ENCODE assay signal across 8 cellular contexts in the genomic region with DNA sequence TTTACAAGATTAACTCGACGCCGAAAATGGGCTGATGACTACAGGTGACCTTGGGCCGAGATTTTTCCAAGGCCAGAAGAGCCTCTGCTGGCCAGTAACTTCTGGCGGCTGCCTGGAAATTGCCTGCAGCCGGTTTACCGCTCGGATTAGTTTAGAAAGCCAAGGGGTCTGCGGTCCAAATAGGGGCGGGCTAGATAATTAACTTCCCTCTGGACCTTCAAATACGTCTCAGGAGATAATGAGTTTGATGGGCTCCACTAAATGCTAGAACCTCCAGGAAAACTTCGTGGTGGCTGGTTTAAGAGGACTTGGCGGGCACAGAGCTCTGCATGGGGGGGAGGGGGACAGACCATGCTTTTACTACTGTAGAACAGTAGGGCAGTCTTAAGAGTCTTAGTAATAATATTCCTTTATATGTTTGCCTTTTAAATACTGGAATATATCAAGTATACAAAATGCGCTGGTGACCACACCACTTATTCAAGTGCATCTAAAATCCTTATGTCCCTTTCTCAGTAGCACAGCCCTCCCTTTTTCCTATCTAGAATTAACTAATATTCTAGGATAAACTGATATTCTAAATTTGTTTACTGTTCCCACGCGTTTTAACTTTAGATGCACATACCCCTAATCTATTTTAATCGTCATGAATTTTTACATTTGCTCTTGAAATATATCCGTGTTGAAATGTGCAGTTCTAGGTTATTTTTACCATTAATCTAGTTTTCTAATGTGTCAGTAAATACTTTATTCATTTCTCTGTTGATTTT.
DNase-seq lines count a peak whose midpoint lies in the region; ATAC-seq and TF ChIP-seq lines count a peak whose summit lies in the region.

No MANE protein-coding gene starts in this region.

- H3F3A ChIP-seq in neural progenitor cell (ENCODE audit: low read depth), result peaks cover 57% of the 10 kb centered on the region

- H3K27me3 ChIP-seq in neural progenitor cell, result no peaks in the 10 kb centered on the region

- H3K36me3 Mint-ChIP-seq in activated CD4-positive, alpha-beta T cell treated with anti-CD3 and anti-CD28 coated beads, Interleukin-2, amount 10 ng/mL, durations not matched to agents 24 days and 14 days (ENCODE audit: low read depth), result peaks cover 14% of the 10 kb centered on the region
- H3K36me3 Mint-ChIP-seq in neural progenitor cell, result peaks cover 3% of the 10 kb centered on the region

- H3K36me3 ChIP-seq in neural progenitor cell, result no peaks in the 10 kb centered on the region

- no peak overlapping the region for H2AFZ ChIP-seq in neural progenitor cell (replicated peaks)

- peak overlapping the region; percentile 92 for H3K4me3 Mint-ChIP-seq in activated CD4-positive, alpha-beta T cell treated with anti-CD3 and anti-CD28 coated beads, Interleukin-2, amount 10 ng/mL, durations not matched to agents 24 days and 14 days
- peak overlapping the region; percentile 98 for H3K4me3 Mint-ChIP-seq in neural progenitor cell

- H3K9me3 ChIP-seq in neural progenitor cell (ENCODE audit: low read depth), result no peaks in the 10 kb centered on the region

- H3K9ac ChIP-seq in neural progenitor cell, result peak overlapping the region; percentile 16

- in situ Hi-C loops in SK-MEL-5 (cut with HindIII; ENCODE audit: low pct_unique_long_range_greater_than_20kb, low sequenced_read_pairs), result no loop called here

- H3K4me1 ChIP-seq in neural progenitor cell, result peaks cover 45% of the 10 kb centered on the region

- peaks cover 12% of the 10 kb centered on the region for H4K20me1 ChIP-seq in neural progenitor cell (ENCODE audit: low read depth)

- no peaks in the 10 kb centered on the region for H3K9me3 Mint-ChIP-seq in activated CD4-positive, alpha-beta T cell treated with anti-CD3 and anti-CD28 coated beads, Interleukin-2, amount 10 ng/mL, durations not matched to agents 24 days and 14 days
- H3K9me3 Mint-ChIP-seq in neural progenitor cell, result no peaks in the 10 kb centered on the region

- H3K4me2 ChIP-seq in neural progenitor cell, result peak overlapping the region; percentile 81

- peak overlapping the region; percentile 98 for H3K27ac Mint-ChIP-seq in activated CD4-positive, alpha-beta T cell treated with anti-CD3 and anti-CD28 coated beads, Interleukin-2, amount 10 ng/mL, durations not matched to agents 24 days and 14 days
- peak overlapping the region; percentile 99 for H3K27ac Mint-ChIP-seq in neural progenitor cell

- H3K4me3 ChIP-seq in epithelial cell of esophagus (ENCODE audit: low read length) (peak overlapping the region; percentile 71), neural progenitor cell (peak overlapping the region; percentile 62)

- ATAC-seq in HG03025 (IDR thresholded peaks at IDR 0.05; ENCODE audit: low FRiP score, unreplicated experiment) (peak; percentile 11), HG03521 (IDR thresholded peaks at IDR 0.05; ENCODE audit: unreplicated experiment) (no peak)

- H3K4me1 Mint-ChIP-seq in activated CD4-positive, alpha-beta T cell treated with anti-CD3 and anti-CD28 coated beads, Interleukin-2, amount 10 ng/mL, durations not matched to agents 24 days and 14 days, result peaks cover 46% of the 10 kb centered on the region
- peaks cover 56% of the 10 kb centered on the region for H3K4me1 Mint-ChIP-seq in neural progenitor cell

- H3K27me3 Mint-ChIP-seq in activated CD4-positive, alpha-beta T cell treated with anti-CD3 and anti-CD28 coated beads, Interleukin-2, amount 10 ng/mL, durations not matched to agents 24 days and 14 days, result no peaks in the 10 kb centered on the region
- peaks cover 4% of the 10 kb centered on the region for H3K27me3 Mint-ChIP-seq in neural progenitor cell (ENCODE audit: insufficient read depth, low read depth)

- intact Hi-C loops in activated CD4-positive, alpha-beta T cell treated with anti-CD3 and anti-CD28 coated beads, Interleukin-2, amount 10 ng/mL, durations not matched to agents 24 days and 14 days (cut with micrococcal nuclease), result loop anchor here (1.0 kb wide), 2 partner anchors 7 to 9 kb away; a partner anchor contains a TSS

- peak overlapping the region; percentile 63 for H3K27ac ChIP-seq in neural progenitor cell

- peaks cover 34% of the 10 kb centered on the region for H3K79me2 ChIP-seq in neural progenitor cell (ENCODE audit: low read depth)

- DNase-seq in activated CD4-positive, alpha-beta T cell treated with anti-CD3 and anti-CD28 coated beads, Interleukin-2, amount 10 ng/mL, durations not matched to agents 24 days and 14 days, result no peak
- DNase-seq in activated CD4-positive, alpha-beta T cell treated with anti-CD3 and anti-CD28 coated beads for 1 hour, result no peak
- DNase-seq in SK-MEL-5 (ENCODE audit: low read depth, low spot score) (peak; percentile 50), epithelial cell of esophagus (ENCODE audit: low read depth) (no peak), neural progenitor cell (ENCODE audit: low spot score) (no peak), SW 1271 (lab: John Stamatoyannopoulos, UW) (no peak)

- TF ChIP-seq CTCF in epithelial cell of esophagus (IDR thresholded peaks at IDR 0.05; ENCODE audit: insufficient read depth, low read depth, low read length, missing control alignments) (no peak), neural progenitor cell (IDR thresholded peaks at IDR 0.05) (no peak)
